Comparison of ENCODE assay signal across 40 cellular contexts in the genomic region with DNA sequence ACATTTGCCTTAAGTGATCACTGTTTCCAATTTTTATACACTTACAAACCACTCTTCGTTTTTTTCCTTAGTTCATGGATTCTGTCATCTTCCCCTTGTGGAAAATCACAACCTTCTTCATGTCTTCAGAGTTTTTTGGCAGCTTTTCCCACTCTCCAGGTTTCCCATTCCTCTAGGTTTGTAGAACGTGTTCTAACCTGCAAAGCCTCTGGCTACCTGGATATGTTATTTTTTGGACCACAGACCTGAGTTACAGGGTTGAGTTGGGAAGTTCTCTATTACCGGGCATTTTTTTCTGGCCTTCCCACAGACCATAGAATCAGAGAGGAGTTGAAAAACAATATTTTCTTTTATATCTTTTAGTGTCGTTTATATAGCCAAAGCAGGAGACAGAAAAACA. TPM values are rescaled to one million over a fixed set of nuclear protein-coding genes. Genes with fewer than 3 reads are reported as not detected.
"Had no signal": no experiment of that assay in that cellular context is flagged by ENCODE, and none has a peak within 500 bp of the region (broad histone marks: within the 10 kb centered on the region; RNA-seq: fewer than 3 reads in every experiment).

No MANE protein-coding gene starts in this region.

- DNase-seq: activated CD4-positive, alpha-beta memory T cell treated with anti-CD3 and anti-CD28 coated beads, Interleukin-2, amount 10 ng/mL, durations not matched to agents 7 days and 5 days; activated CD4-positive, alpha-beta T cell treated with anti-CD3 and anti-CD28 coated beads for 1 hour; activated CD4-positive, alpha-beta T cell treated with anti-CD3 and anti-CD28 coated beads for 36 hours; activated CD4-positive, alpha-beta T cell treated with anti-CD3 and anti-CD28 coated beads for 48 hours; activated CD4-positive, alpha-beta T cell treated with anti-CD3 and anti-CD28 coated beads, Interleukin-2, amount 10 ng/mL, durations not matched to agents 7 days and 5 days; activated CD4-positive, alpha-beta T cell treated with anti-CD3 and anti-CD28 coated beads, Interleukin-2, amount 50 U/mL, for 48 hours; activated CD4-positive, CD25-positive, alpha-beta regulatory T cell; activated CD8-positive, alpha-beta memory T cell treated with anti-CD3 and anti-CD28 coated beads for 24 hours; activated CD8-positive, alpha-beta memory T cell treated with anti-CD3 and anti-CD28 coated beads, Interleukin-2, amount 10 ng/mL, durations not matched to agents 7 days and 5 days; activated CD8-positive, alpha-beta memory T cell treated with anti-CD3 and anti-CD28 coated beads, Interleukin-2, amount 50 U/mL, for 48 hours; activated CD8-positive, alpha-beta T cell treated with anti-CD3 and anti-CD28 coated beads, Interleukin-2, amount 10 ng/mL, durations not matched to agents 7 days and 5 days; activated effector memory CD4-positive, alpha-beta T cell treated with Interleukin-2 at 50 U/mL for 16 hours; activated gamma-delta T cell; activated naive CD4-positive, alpha-beta T cell treated with anti-CD3 and anti-CD28 coated beads, Interleukin-2, amount 10 ng/mL, durations not matched to agents 7 days and 5 days; activated naive CD4-positive, alpha-beta T cell treated with Interleukin-2 at 50 U/mL for 16 hours; activated naive CD8-positive, alpha-beta T cell treated with anti-CD3 and anti-CD28 coated beads, Interleukin-2, amount 10 ng/mL, durations not matched to agents 7 days and 5 days; activated naive CD8-positive, alpha-beta T cell treated with anti-CD3 and anti-CD28 coated beads, Interleukin-2, amount 50 U/mL, for 24 hours; activated T-cell treated with anti-CD3 and anti-CD28 coated beads, Interleukin-2, amount 50 U/mL, for 24 hours; activated T-cell treated with anti-CD3 and anti-CD28 coated beads, Interleukin-2, amount 50 U/mL, for 48 hours; amygdala; anterior cingulate cortex; caudate nucleus; cerebellar nuclear complex; T-helper 1 cell; T-helper 2 cell; T-helper 9 cell had no signal

- H3K4me3 ChIP-seq: ascending aorta, cardiac muscle cell had no signal

- FAIRE-seq: bronchial epithelial cell, TTC549 had no signal

- H3K9me3 Mint-ChIP-seq: activated CD4-positive, alpha-beta T cell treated with anti-CD3 and anti-CD28 coated beads, Interleukin-2, amount 10 ng/mL, durations not matched to agents 7 days and 5 days; activated naive CD4-positive, alpha-beta T cell treated with anti-CD3 and anti-CD28 coated beads, Interleukin-2, amount 10 ng/mL, durations not matched to agents 7 days and 5 days; activated naive CD4-positive, alpha-beta T cell treated with anti-CD3 and anti-CD28 coated beads, Interleukin-2, amount 50 U/mL, for 24 hours; activated naive CD8-positive, alpha-beta T cell treated with anti-CD3 and anti-CD28 coated beads, Interleukin-2, amount 10 ng/mL, durations not matched to agents 7 days and 5 days; activated naive CD8-positive, alpha-beta T cell treated with anti-CD3 and anti-CD28 coated beads, Interleukin-2, amount 50 U/mL, for 24 hours; activated T-cell treated with anti-CD3 and anti-CD28 coated beads, Interleukin-2, amount 50 U/mL, for 24 hours; activated T-helper 2 cell treated with anti-CD3 and anti-CD28 coated beads, Interferon-gamma antibody, Interleukin-2, Interleukin-4, amounts not matched to agents 10 μg/mL and 5 μg/mL and 100 μg/mL, durations not matched to agents 14 hours and 24 hours and 36 hours; brain; T-helper 1 cell treated with Interleukin-12 subunit alpha and Interleukin-12 subunit beta and Interleukin-4 antibody, amounts not matched to agents 30 μg/mL and 1 μg/mL, for 36 hours; T-helper 2 cell treated with Interferon-gamma antibody and Interleukin-4, amounts not matched to agents 5 μg/mL and 100 μg/mL, for 36 hours had no signal

- H3K36me3 Mint-ChIP-seq: activated CD8-positive, alpha-beta memory T cell treated with anti-CD3 and anti-CD28 coated beads, Interleukin-2, amount 10 ng/mL, durations not matched to agents 7 days and 5 days; activated naive CD4-positive, alpha-beta T cell treated with anti-CD3 and anti-CD28 coated beads, Interleukin-2, amount 10 ng/mL, durations not matched to agents 7 days and 5 days; activated naive CD4-positive, alpha-beta T cell treated with anti-CD3 and anti-CD28 coated beads, Interleukin-2, amount 50 U/mL, for 24 hours; activated naive CD8-positive, alpha-beta T cell; activated naive CD8-positive, alpha-beta T cell treated with anti-CD3 and anti-CD28 coated beads, Interleukin-2, amount 10 ng/mL, durations not matched to agents 7 days and 5 days had no signal

- H3K4me1 ChIP-seq: ascending aorta had no signal

- ATAC-seq: activated CD4-positive, alpha-beta T cell treated with anti-CD3 and anti-CD28 coated beads for 36 hours; activated CD4-positive, CD25-positive, alpha-beta regulatory T cell treated with anti-CD3 and anti-CD28 coated beads, Interleukin-2, amount 50 U/mL, for 24 hours; activated CD8-positive, alpha-beta memory T cell treated with anti-CD3 and anti-CD28 coated beads, Interleukin-2, amount 10 ng/mL, durations not matched to agents 7 days and 5 days; activated CD8-positive, alpha-beta T cell treated with anti-CD3 and anti-CD28 coated beads, Interleukin-2, amount 10 ng/mL, durations not matched to agents 7 days and 5 days; activated naive CD8-positive, alpha-beta T cell treated with anti-CD3 and anti-CD28 coated beads, Interleukin-2, amount 50 U/mL, for 24 hours had no signal

- H3K27me3 ChIP-seq: ascending aorta, cardiac muscle cell had no signal

- H3K27ac Mint-ChIP-seq: activated CD4-positive, alpha-beta memory T cell treated with anti-CD3 and anti-CD28 coated beads, Interleukin-2, amount 10 ng/mL, durations not matched to agents 7 days and 5 days; activated CD4-positive, alpha-beta T cell treated with anti-CD3 and anti-CD28 coated beads for 36 hours; activated CD4-positive, alpha-beta T cell treated with anti-CD3 and anti-CD28 coated beads, Interleukin-2, amount 10 ng/mL, durations not matched to agents 7 days and 5 days; activated CD8-positive, alpha-beta memory T cell treated with anti-CD3 and anti-CD28 coated beads, Interleukin-2, amount 10 ng/mL, durations not matched to agents 7 days and 5 days; activated CD8-positive, alpha-beta T cell treated with anti-CD3 and anti-CD28 coated beads, Interleukin-2, amount 10 ng/mL, durations not matched to agents 7 days and 5 days; activated naive CD4-positive, alpha-beta T cell treated with anti-CD3 and anti-CD28 coated beads, Interleukin-2, amount 10 ng/mL, durations not matched to agents 7 days and 5 days; activated naive CD4-positive, alpha-beta T cell treated with anti-CD3 and anti-CD28 coated beads, Interleukin-2, amount 50 U/mL, for 24 hours; activated naive CD8-positive, alpha-beta T cell; activated naive CD8-positive, alpha-beta T cell treated with anti-CD3 and anti-CD28 coated beads, Interleukin-2, amount 10 ng/mL, durations not matched to agents 7 days and 5 days; activated naive CD8-positive, alpha-beta T cell treated with anti-CD3 and anti-CD28 coated beads, Interleukin-2, amount 50 U/mL, for 24 hours; activated T-cell treated with anti-CD3 and anti-CD28 coated beads, Interleukin-2, amount 50 U/mL, for 24 hours; activated T-helper 2 cell treated with anti-CD3 and anti-CD28 coated beads, Interferon-gamma antibody, Interleukin-2, Interleukin-4, amounts not matched to agents 10 μg/mL and 5 μg/mL and 100 μg/mL, durations not matched to agents 14 hours and 24 hours and 36 hours; brain; T-helper 1 cell treated with Interleukin-12 subunit alpha and Interleukin-12 subunit beta and Interleukin-4 antibody, amounts not matched to agents 30 μg/mL and 1 μg/mL, for 36 hours; T-helper 2 cell treated with Interferon-gamma antibody and Interleukin-4, amounts not matched to agents 5 μg/mL and 100 μg/mL, for 36 hours had no signal

- H3K4me1 Mint-ChIP-seq: activated CD4-positive, alpha-beta memory T cell treated with anti-CD3 and anti-CD28 coated beads, Interleukin-2, amount 10 ng/mL, durations not matched to agents 7 days and 5 days; activated CD4-positive, alpha-beta T cell treated with anti-CD3 and anti-CD28 coated beads for 36 hours; activated CD4-positive, alpha-beta T cell treated with anti-CD3 and anti-CD28 coated beads, Interleukin-2, amount 10 ng/mL, durations not matched to agents 7 days and 5 days; activated CD8-positive, alpha-beta memory T cell treated with anti-CD3 and anti-CD28 coated beads, Interleukin-2, amount 10 ng/mL, durations not matched to agents 7 days and 5 days; activated naive CD4-positive, alpha-beta T cell treated with anti-CD3 and anti-CD28 coated beads, Interleukin-2, amount 10 ng/mL, durations not matched to agents 7 days and 5 days; activated naive CD4-positive, alpha-beta T cell treated with anti-CD3 and anti-CD28 coated beads, Interleukin-2, amount 50 U/mL, for 24 hours; activated naive CD8-positive, alpha-beta T cell treated with anti-CD3 and anti-CD28 coated beads, Interleukin-2, amount 10 ng/mL, durations not matched to agents 7 days and 5 days; activated naive CD8-positive, alpha-beta T cell treated with anti-CD3 and anti-CD28 coated beads, Interleukin-2, amount 50 U/mL, for 24 hours; central memory CD8-positive, alpha-beta T cell had no signal

- H3K4me3 Mint-ChIP-seq: activated CD4-positive, alpha-beta memory T cell treated with anti-CD3 and anti-CD28 coated beads, Interleukin-2, amount 10 ng/mL, durations not matched to agents 7 days and 5 days; activated CD4-positive, alpha-beta T cell treated with anti-CD3 and anti-CD28 coated beads for 36 hours; activated CD4-positive, alpha-beta T cell treated with anti-CD3 and anti-CD28 coated beads, Interleukin-2, amount 10 ng/mL, durations not matched to agents 7 days and 5 days; activated CD8-positive, alpha-beta memory T cell treated with anti-CD3 and anti-CD28 coated beads, Interleukin-2, amount 10 ng/mL, durations not matched to agents 7 days and 5 days; activated CD8-positive, alpha-beta T cell treated with anti-CD3 and anti-CD28 coated beads, Interleukin-2, amount 10 ng/mL, durations not matched to agents 7 days and 5 days; activated naive CD4-positive, alpha-beta T cell treated with anti-CD3 and anti-CD28 coated beads, Interleukin-2, amount 10 ng/mL, durations not matched to agents 7 days and 5 days; activated naive CD4-positive, alpha-beta T cell treated with anti-CD3 and anti-CD28 coated beads, Interleukin-2, amount 50 U/mL, for 24 hours; activated naive CD8-positive, alpha-beta T cell; activated naive CD8-positive, alpha-beta T cell treated with anti-CD3 and anti-CD28 coated beads, Interleukin-2, amount 10 ng/mL, durations not matched to agents 7 days and 5 days; activated naive CD8-positive, alpha-beta T cell treated with anti-CD3 and anti-CD28 coated beads, Interleukin-2, amount 50 U/mL, for 24 hours; activated T-cell treated with anti-CD3 and anti-CD28 coated beads, Interleukin-2, amount 50 U/mL, for 24 hours; brain; central memory CD8-positive, alpha-beta T cell; T-helper 1 cell treated with Interleukin-12 subunit alpha and Interleukin-12 subunit beta and Interleukin-4 antibody, amounts not matched to agents 30 μg/mL and 1 μg/mL, for 36 hours; T-helper 2 cell treated with Interferon-gamma antibody and Interleukin-4, amounts not matched to agents 5 μg/mL and 100 μg/mL, for 36 hours had no signal

- H3K27ac ChIP-seq: ascending aorta, cardiac muscle cell, VCaP had no signal

- H3K36me3 ChIP-seq: ascending aorta, cardiac muscle cell had no signal

- H3K27me3 Mint-ChIP-seq: activated CD4-positive, alpha-beta memory T cell treated with anti-CD3 and anti-CD28 coated beads, Interleukin-2, amount 10 ng/mL, durations not matched to agents 7 days and 5 days; activated CD4-positive, alpha-beta T cell treated with anti-CD3 and anti-CD28 coated beads for 36 hours; activated CD4-positive, alpha-beta T cell treated with anti-CD3 and anti-CD28 coated beads, Interleukin-2, amount 10 ng/mL, durations not matched to agents 7 days and 5 days; activated CD8-positive, alpha-beta memory T cell treated with anti-CD3 and anti-CD28 coated beads, Interleukin-2, amount 10 ng/mL, durations not matched to agents 7 days and 5 days; activated naive CD4-positive, alpha-beta T cell treated with anti-CD3 and anti-CD28 coated beads, Interleukin-2, amount 10 ng/mL, durations not matched to agents 7 days and 5 days; activated naive CD8-positive, alpha-beta T cell; activated naive CD8-positive, alpha-beta T cell treated with anti-CD3 and anti-CD28 coated beads, Interleukin-2, amount 10 ng/mL, durations not matched to agents 7 days and 5 days; activated naive CD8-positive, alpha-beta T cell treated with anti-CD3 and anti-CD28 coated beads, Interleukin-2, amount 50 U/mL, for 24 hours; activated T-cell treated with anti-CD3 and anti-CD28 coated beads, Interleukin-2, amount 50 U/mL, for 24 hours; central memory CD8-positive, alpha-beta T cell had no signal

- H3K9me3 ChIP-seq: ascending aorta had no signal

RNA-seq across cellular contexts. Expression of a gene that starts 30.2 kb away (rescaled TPM):
- total RNA-seq: activated CD4-positive, alpha-beta memory T cell treated with anti-CD3 and anti-CD28 coated beads, Interleukin-2, amount 10 ng/mL, durations not matched to agents 7 days and 5 days; activated CD4-positive, alpha-beta T cell treated with anti-CD3 and anti-CD28 coated beads for 36 hours; activated CD4-positive, alpha-beta T cell treated with anti-CD3 and anti-CD28 coated beads, Interleukin-2, amount 10 ng/mL, durations not matched to agents 7 days and 5 days; activated CD8-positive, alpha-beta memory T cell treated with anti-CD3 and anti-CD28 coated beads, Interleukin-2, amount 10 ng/mL, durations not matched to agents 7 days and 5 days; activated CD8-positive, alpha-beta T cell treated with anti-CD3 and anti-CD28 coated beads, Interleukin-2, amount 10 ng/mL, durations not matched to agents 7 days and 5 days; activated naive CD8-positive, alpha-beta T cell treated with anti-CD3 and anti-CD28 coated beads, Interleukin-2, amount 10 ng/mL, durations not matched to agents 7 days and 5 days; activated T-helper 2 cell treated with anti-CD3 and anti-CD28 coated beads, Interferon-gamma antibody, Interleukin-2, Interleukin-4, amounts not matched to agents 10 μg/mL and 5 μg/mL and 100 μg/mL, durations not matched to agents 14 hours and 24 hours and 36 hours; bronchial epithelial cell; chondrocyte had no signal
